ENCODE assay signal across 8 cellular contexts in genomic region chr17:10618202-10618635, GRCh38. TPM values are rescaled to one million over a fixed set of nuclear protein-coding genes. Genes with fewer than 3 reads are reported as not detected.
A peak's percentile ranks its signal among the peaks of the same experiment; 100 is the strongest.
DNase-seq lines count a peak whose midpoint lies in the region; ATAC-seq and TF ChIP-seq lines count a peak whose summit lies in the region.

No MANE protein-coding gene starts in this region.

- no peaks in the 10 kb centered on the region for H3K36me3 ChIP-seq in vagina

- H3K27ac ChIP-seq in vagina, result no peak overlapping the region

- no peak for TF ChIP-seq POLR2A in vagina (IDR thresholded peaks at IDR 0.05)

- TF ChIP-seq CTCF in vagina (IDR thresholded peaks at IDR 0.05), result peak; percentile 65 to 74 (median 70)

- intact Hi-C loops in posterior cingulate gyrus (cut with DNase I) (loop anchor here (1.0 to 2.0 kb wide), 2 partner anchors 291 to 693 kb away; no protein-coding TSS in a partner anchor), vagina (cut with DNase I) (loop anchor here (5.0 to 10.0 kb wide), 2 partner anchors 283 to 696 kb away; no protein-coding TSS in a partner anchor)

- ATAC-seq in GM19397 (IDR thresholded peaks at IDR 0.05; ENCODE audit: unreplicated experiment), result peak; percentile 66

- H3K9me3 ChIP-seq in vagina, result no peaks in the 10 kb centered on the region

- no peaks in the 10 kb centered on the region for H3K27me3 ChIP-seq in vagina

- H3K4me1 ChIP-seq in vagina, result peaks cover 10% of the 10 kb centered on the region

- DNase-seq in COR-L47 (lab: John Stamatoyannopoulos, UW) (peak; percentile 12), HT1080 (ENCODE audit: low read depth) (peak; percentile 79), RPMI7951 (ENCODE audit: low read depth) (peak; percentile 67), globus pallidus (ENCODE audit: low spot score) (peak; percentile 60), posterior cingulate gyrus (peak; percentile 43 to 96 (median 71)), vagina (ENCODE audit: extremely low spot score in 2 of 2) (no peak)
- DNase-seq in activated effector memory CD4-positive, alpha-beta T cell treated with anti-CD3 and anti-CD28 coated beads, Interleukin-2, amount 50 U/mL, for 16 hours, result peak; percentile 83

- H3K4me3 ChIP-seq in vagina, result no peak overlapping the region

RNA-seq across cellular contexts. Expression of gene MYH3, which starts 38.9 kb away (rescaled TPM):
- total RNA-seq in HT1080 (2014; rRNA removed; shearing (Covaris generic)), result 0.66 and 0.97 TPM in 2 replicates
- polyA plus RNA-seq in HT1080 (2015; cell fraction: cytosol; rRNA removed), result 0.36 and 0.72 TPM in 2 replicates
- 3.8 and 5.6 TPM in 2 replicates for polyA plus RNA-seq in HT1080 (2015; cell fraction: nucleus; rRNA removed)
- 0.12 and 3.8 TPM in 2 replicates for total RNA-seq in RPMI7951 (2014; rRNA removed; shearing (Covaris generic))
- 4.9 TPM for total RNA-seq in vagina

Comparison
In these comparisons a context has a peak if more than half of its experiments do, and no peak if none do; other contexts are left out.
1. DNase-seq: peak in COR-L47 (single experiment), HT1080 (single experiment), RPMI7951 (single experiment), activated effector memory CD4-positive, alpha-beta T cell treated with anti-CD3 and anti-CD28 coated beads, Interleukin-2, amount 50 U/mL, for 16 hours (single experiment), globus pallidus (single experiment) and posterior cingulate gyrus (10 of 10); none in vagina (0 of 2).